8 cellular contexts compared by ENCODE assay signal in the genomic region with DNA sequence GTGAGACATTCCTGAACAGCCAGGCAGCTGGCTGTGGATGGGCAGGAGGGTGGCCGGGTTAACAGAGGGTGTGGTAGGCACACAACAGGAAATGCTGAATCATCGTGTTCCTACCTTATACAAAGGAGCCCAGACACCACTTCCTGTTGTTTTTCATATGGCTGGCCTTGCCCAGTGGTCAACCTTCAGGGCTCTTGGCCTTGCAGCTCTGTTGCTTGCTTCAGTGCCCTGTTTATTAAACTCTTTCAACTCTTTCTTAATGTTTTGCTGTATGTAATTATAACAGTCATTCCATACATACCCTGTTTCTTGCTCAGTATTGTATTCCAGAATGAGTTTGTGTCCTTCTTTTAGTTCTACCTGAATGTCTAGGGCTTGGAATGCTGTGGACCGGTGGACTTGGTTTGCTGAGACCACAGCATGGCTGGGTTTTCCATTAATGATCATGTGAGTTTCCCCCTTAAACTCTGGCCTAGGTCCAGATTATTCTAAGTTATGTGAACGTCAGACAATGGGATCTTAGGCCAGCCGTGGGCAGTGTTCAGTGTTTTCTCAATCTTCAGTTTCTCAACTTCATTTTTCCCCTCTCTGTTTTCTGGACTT. TPM values are rescaled to one million over a fixed set of nuclear protein-coding genes. Genes with fewer than 3 reads are reported as not detected.
DNase-seq lines count a peak whose midpoint lies in the region; ATAC-seq and TF ChIP-seq lines count a peak whose summit lies in the region.

No MANE protein-coding gene starts in this region.

- peak overlapping the region; percentile 37 to 91 (median 76) for H3K27ac ChIP-seq in heart left ventricle

- no peak overlapping the region for H3K4me3 ChIP-seq in heart left ventricle

- DNase-seq in activated gamma-delta T cell treated with Interleukin-2 at 50 U/mL for 16 hours = peak; percentile 48
- no peak for DNase-seq in activated gamma-delta T cell (lab: John Stamatoyannopoulos, UW)
- DNase-seq in NCI-H2029 (lab: John Stamatoyannopoulos, UW) = peak; percentile 21
- peak; percentile 42 for DNase-seq in activated T-cell treated with anti-CD3 and anti-CD28 coated beads, Interleukin-2, amount 50 U/mL, for 24 hours
- peak; percentile 27 to 70 (median 38) for DNase-seq in heart left ventricle
- DNase-seq in stimulated activated CD8-positive, alpha-beta memory T cell treated with anti-CD3 and anti-CD28 coated beads, Interleukin-4, amount 100 ng/mL, for 48 hours = peak; percentile 42
- DNase-seq in inferior parietal cortex (ENCODE audit: extremely low spot score) = no peak

- ATAC-seq in HG02759 (IDR thresholded peaks at IDR 0.05; ENCODE audit: unreplicated experiment) (peak; percentile 83), heart left ventricle (peak in 3 of 4 donors; percentile 89 to 94 (median 91))

- no peaks in the 10 kb centered on the region for H3K27me3 Mint-ChIP-seq in activated T-cell treated with anti-CD3 and anti-CD28 coated beads, Interleukin-2, amount 50 U/mL, for 24 hours

- WGBS in heart left ventricle, 4 donors = 22 to 37% (median 30%) methylated on average over 5 of the region's 5 CpGs

- H3K27ac Mint-ChIP-seq in activated T-cell treated with anti-CD3 and anti-CD28 coated beads, Interleukin-2, amount 50 U/mL, for 24 hours = peak overlapping the region; percentile 92

- H3K36me3 ChIP-seq in heart left ventricle = no peaks in the 10 kb centered on the region

- no peaks in the 10 kb centered on the region for H3K36me3 Mint-ChIP-seq in activated T-cell treated with anti-CD3 and anti-CD28 coated beads, Interleukin-2, amount 50 U/mL, for 24 hours (ENCODE audit: low read depth)

- peak overlapping the region; percentile 12 for H3K4me3 Mint-ChIP-seq in activated T-cell treated with anti-CD3 and anti-CD28 coated beads, Interleukin-2, amount 50 U/mL, for 24 hours

- peaks cover 0 to 33% (median 13%) of the 10 kb centered on the region in 12 donors for H3K4me1 ChIP-seq in heart left ventricle

- no peaks in the 10 kb centered on the region for H3K9me3 ChIP-seq in heart left ventricle

- H3K4me1 Mint-ChIP-seq in activated T-cell treated with anti-CD3 and anti-CD28 coated beads, Interleukin-2, amount 50 U/mL, for 24 hours (ENCODE audit: low read depth) = peaks cover 46% of the 10 kb centered on the region

- intact Hi-C loops in heart left ventricle (cut with DNase I) = loop anchor here in 7 of 10 donors (5.0 to 10.0 kb wide), 7 partner anchors 54 to 439 kb away; partner anchors contain the start of gene CDK17 (in 2 of the 7)

- TF ChIP-seq CTCF in heart left ventricle (IDR thresholded peaks at IDR 0.05) = no peak

- peaks cover 3% of the 10 kb centered on the region for H3K9me3 Mint-ChIP-seq in activated T-cell treated with anti-CD3 and anti-CD28 coated beads, Interleukin-2, amount 50 U/mL, for 24 hours

- TF ChIP-seq POLR2A in heart left ventricle (IDR thresholded peaks at IDR 0.05) = no peak

- H3K27me3 ChIP-seq in heart left ventricle = no peaks in the 10 kb centered on the region

RNA-seq across cellular contexts. Expression of gene CFAP54, which starts 11.9 kb away (rescaled TPM):
- total RNA-seq in heart left ventricle = under 1 TPM in 8 of 9 donors, not detected in 1; 0.07 to 0.79 (median 0.16) TPM
- polyA plus RNA-seq in heart left ventricle = under 1 TPM; 0.11 to 0.14 TPM

Comparison
In these comparisons a context has a peak if more than half of its experiments do, and no peak if none do; other contexts are left out.
1. DNase-seq: peak in activated gamma-delta T cell treated with Interleukin-2 at 50 U/mL for 16 hours (single experiment), NCI-H2029 (single experiment), activated T-cell treated with anti-CD3 and anti-CD28 coated beads, Interleukin-2, amount 50 U/mL, for 24 hours (single experiment), heart left ventricle (5 of 5) and stimulated activated CD8-positive, alpha-beta memory T cell treated with anti-CD3 and anti-CD28 coated beads, Interleukin-4, amount 100 ng/mL, for 48 hours (single experiment); none in activated gamma-delta T cell (single experiment) and inferior parietal cortex (single experiment).